8 cellular contexts compared by ENCODE assay signal in genomic region chr5:97181856-97182545, GRCh38. TPM values are rescaled to one million over a fixed set of nuclear protein-coding genes. Genes with fewer than 3 reads are reported as not detected.
DNase-seq lines count a peak whose midpoint lies in the region; ATAC-seq and TF ChIP-seq lines count a peak whose summit lies in the region.

No MANE protein-coding gene starts in this region.

- H3K9me3 ChIP-seq in tibial nerve: no peaks in the 10 kb centered on the region

- no peak for DNase-seq in activated T-cell treated with anti-CD3 and anti-CD28 coated beads, Interleukin-2, amount 50 U/mL, for 24 hours
- no peak for DNase-seq in activated T-cell treated with anti-CD3 and anti-CD28 coated beads for 4 hours
- no peak for DNase-seq in activated naive CD8-positive, alpha-beta T cell treated with anti-CD3 and anti-CD28 coated beads for 36 hours
- DNase-seq in left kidney (ENCODE audit: low read depth, low spot score): peak; percentile 8
- no peak for DNase-seq in tibial nerve (ENCODE audit: low spot score in 2 of 2)
- DNase-seq in kidney tubule cell (ENCODE audit: low spot score): no peak
- no peak for DNase-seq in C1 segment of cervical spinal cord (lab: John Stamatoyannopoulos, UW)

- 79 to 80% methylated on average over 4 of the region's 4 CpGs for WGBS in tibial nerve, 2 donors

- peak overlapping the region; percentile 100 for H3K27ac Mint-ChIP-seq in activated T-cell treated with anti-CD3 and anti-CD28 coated beads, Interleukin-2, amount 50 U/mL, for 24 hours
- H3K27ac Mint-ChIP-seq in activated naive CD8-positive, alpha-beta T cell treated with anti-CD3 and anti-CD28 coated beads for 36 hours: peak overlapping the region; percentile 95

- peaks cover 3% of the 10 kb centered on the region for H3K9me3 Mint-ChIP-seq in activated T-cell treated with anti-CD3 and anti-CD28 coated beads, Interleukin-2, amount 50 U/mL, for 24 hours
- H3K9me3 Mint-ChIP-seq in activated naive CD8-positive, alpha-beta T cell treated with anti-CD3 and anti-CD28 coated beads for 36 hours: peaks cover 5% of the 10 kb centered on the region

- H3K4me1 Mint-ChIP-seq in activated T-cell treated with anti-CD3 and anti-CD28 coated beads, Interleukin-2, amount 50 U/mL, for 24 hours (ENCODE audit: low read depth): peaks cover 44% of the 10 kb centered on the region
- H3K4me1 Mint-ChIP-seq in activated naive CD8-positive, alpha-beta T cell treated with anti-CD3 and anti-CD28 coated beads for 36 hours: peaks cover 38% of the 10 kb centered on the region

- no peak for TF ChIP-seq POLR2A in tibial nerve (IDR thresholded peaks at IDR 0.05)

- H3K4me3 ChIP-seq in tibial nerve: peak overlapping the region; percentile 54 to 81 (median 71)

- no peak for TF ChIP-seq CTCF in tibial nerve (IDR thresholded peaks at IDR 0.05)

- H3K36me3 Mint-ChIP-seq in activated T-cell treated with anti-CD3 and anti-CD28 coated beads, Interleukin-2, amount 50 U/mL, for 24 hours (ENCODE audit: low read depth): peaks cover 61% of the 10 kb centered on the region
- H3K36me3 Mint-ChIP-seq in activated naive CD8-positive, alpha-beta T cell treated with anti-CD3 and anti-CD28 coated beads for 36 hours: peaks cover 37% of the 10 kb centered on the region

- H3K27me3 Mint-ChIP-seq in activated T-cell treated with anti-CD3 and anti-CD28 coated beads, Interleukin-2, amount 50 U/mL, for 24 hours: no peaks in the 10 kb centered on the region
- H3K27me3 Mint-ChIP-seq in activated naive CD8-positive, alpha-beta T cell treated with anti-CD3 and anti-CD28 coated beads for 36 hours: no peaks in the 10 kb centered on the region

- peaks cover 0 to 21% (median 8%) of the 10 kb centered on the region in 3 donors for H3K36me3 ChIP-seq in tibial nerve

- ATAC-seq in activated CD4-positive, CD25-positive, alpha-beta regulatory T cell treated with anti-CD3 and anti-CD28 coated beads, Interleukin-2, amount 50 U/mL, for 24 hours: no peak

- no peaks in the 10 kb centered on the region for H3K27me3 ChIP-seq in tibial nerve

- H3K4me1 ChIP-seq in tibial nerve: peaks cover 0 to 30% (median 10%) of the 10 kb centered on the region in 4 donors

- H3K4me3 Mint-ChIP-seq in activated T-cell treated with anti-CD3 and anti-CD28 coated beads, Interleukin-2, amount 50 U/mL, for 24 hours: peak overlapping the region; percentile 97
- peak overlapping the region; percentile 95 for H3K4me3 Mint-ChIP-seq in activated naive CD8-positive, alpha-beta T cell treated with anti-CD3 and anti-CD28 coated beads for 36 hours

- no peak for TF ChIP-seq EP300 in tibial nerve (IDR thresholded peaks at IDR 0.05)

- H3K27ac ChIP-seq in tibial nerve: peak overlapping the region in 2 of 4 donors; percentile 85 to 88

RNA-seq across cellular contexts. Expression of gene RIOK2, which starts 1.0 kb away (rescaled TPM):
- total RNA-seq in activated naive CD8-positive, alpha-beta T cell treated with anti-CD3 and anti-CD28 coated beads for 36 hours: 10 to 100 TPM; 47.6 to 50.1 TPM
- total RNA-seq in tibial nerve: 10 to 100 TPM; 16.7 to 44.7 (median 27.3) TPM

RNA-seq across cellular contexts. Expression of gene LIX1, which starts 39.6 kb away (rescaled TPM):
- not detected for total RNA-seq in activated naive CD8-positive, alpha-beta T cell treated with anti-CD3 and anti-CD28 coated beads for 36 hours
- under 1 TPM in 2 of 4 donors, not detected in 2; under 0.01 TPM for total RNA-seq in tibial nerve
